Comparison of ENCODE assay signal across 8 cellular contexts in the genomic region with DNA sequence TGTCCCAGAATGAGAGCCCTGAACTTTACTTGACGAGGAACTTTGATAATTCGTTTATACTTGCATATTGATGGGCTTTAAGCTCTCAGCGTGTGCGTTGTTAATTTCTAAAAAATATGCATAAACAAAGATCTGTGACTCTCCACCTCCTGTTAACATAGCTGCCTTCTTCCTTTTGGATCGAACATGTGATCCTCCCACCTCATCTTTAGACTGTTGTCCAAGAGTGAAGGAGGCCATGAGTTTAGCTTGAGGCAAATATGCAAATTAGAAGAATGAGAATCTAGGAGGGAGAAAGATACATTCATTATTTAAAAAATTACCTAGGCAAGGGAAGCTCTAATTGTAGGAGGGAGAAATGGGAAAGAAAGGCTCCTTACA. TPM values are rescaled to one million over a fixed set of nuclear protein-coding genes. Genes with fewer than 3 reads are reported as not detected.
A peak's percentile ranks its signal among the peaks of the same experiment; 100 is the strongest.
DNase-seq lines count a peak whose midpoint lies in the region; ATAC-seq lines count a peak whose summit lies in the region.

No MANE protein-coding gene starts in this region.

- peaks cover 0 to 3% of the 10 kb centered on the region in 2 donors for H3K27me3 Mint-ChIP-seq in CD4-positive, alpha-beta memory T cell

- CTCF ChIA-PET in CD4-positive, alpha-beta memory T cell (lab: Charles Lee; ENCODE audit: partially characterized antibody) = interaction anchor here (0.9 to 1.8 kb wide), 2 partner anchors 32 to 34 kb away, joined by 3 to 6 read pairs; a partner anchor contains a TSS

- H3K4me1 ChIP-seq in CD4-positive, alpha-beta memory T cell (ENCODE audit: insufficient read depth, low read length) = peaks cover 11% of the 10 kb centered on the region
- peaks cover 5% of the 10 kb centered on the region for H3K4me1 ChIP-seq in mucosa of stomach (ENCODE audit: control insufficient read depth, insufficient read depth, low read length)

- H3K27ac ChIP-seq in CD4-positive, alpha-beta memory T cell (ENCODE audit: low read depth, low read length) = peak overlapping the region; percentile 66

- intact Hi-C loops in CD4-positive, alpha-beta memory T cell (cut with micrococcal nuclease) = loop anchor here (2.0 to 10.0 kb wide), 2 partner anchors 1130 to 1506 kb away; a partner anchor contains a TSS

- peaks cover 0 to 1% of the 10 kb centered on the region in 2 donors for H3K36me3 Mint-ChIP-seq in CD4-positive, alpha-beta memory T cell

- peak overlapping the region; percentile 13 to 97 (median 66) for H3K27ac Mint-ChIP-seq in CD4-positive, alpha-beta memory T cell

- H3K4me3 Mint-ChIP-seq in CD4-positive, alpha-beta memory T cell = peak overlapping the region; percentile 79 to 95 (median 89)

- no peaks in the 10 kb centered on the region for H3K27me3 ChIP-seq in CD4-positive, alpha-beta memory T cell (ENCODE audit: insufficient read depth, low read length)
- no peaks in the 10 kb centered on the region for H3K27me3 ChIP-seq in mucosa of stomach (ENCODE audit: control insufficient read depth, insufficient read depth, low read length)

- POLR2A ChIA-PET in CD4-positive, alpha-beta memory T cell (lab: Charles Lee; ENCODE audit: partially characterized antibody) = interaction anchor here (1.0 to 2.2 kb wide), 4 partner anchors 13 to 1131 kb away, joined by 3 to 28 read pairs (median 6); a partner anchor contains a TSS

- no peaks in the 10 kb centered on the region for H3K9me3 Mint-ChIP-seq in CD4-positive, alpha-beta memory T cell

- peaks cover 5 to 14% (median 11%) of the 10 kb centered on the region in 4 donors for H3K4me1 Mint-ChIP-seq in CD4-positive, alpha-beta memory T cell

- no peak for DNase-seq in CD4-positive, alpha-beta memory T cell
- peak; percentile 30 for DNase-seq in M059J (ENCODE audit: low read depth)
- DNase-seq in cerebellum (ENCODE audit: low spot score) = peak; percentile 15
- no peak for DNase-seq in activated CD8-positive, alpha-beta memory T cell treated with anti-CD3 and anti-CD28 coated beads for 24 hours

- H3K9ac ChIP-seq in mucosa of stomach (ENCODE audit: low read length) = peak overlapping the region; percentile 89

- no peak for ATAC-seq in GM18907 (IDR thresholded peaks at IDR 0.05; ENCODE audit: unreplicated experiment)
- no peak for ATAC-seq in GM21381 (IDR thresholded peaks at IDR 0.05; ENCODE audit: unreplicated experiment)
- ATAC-seq in GM21390 (IDR thresholded peaks at IDR 0.05; ENCODE audit: unreplicated experiment) = no peak

- peak overlapping the region; percentile 60 to 67 for H3K4me3 ChIP-seq in CD4-positive, alpha-beta memory T cell (ENCODE audit: low read length in 2 of 2)
- peak overlapping the region; percentile 64 for H3K4me3 ChIP-seq in mucosa of stomach (ENCODE audit: low read length)

- no peaks in the 10 kb centered on the region for H3K9me3 ChIP-seq in CD4-positive, alpha-beta memory T cell (ENCODE audit: control insufficient read depth in 1 of 2, low read length in 2 of 2)
- no peaks in the 10 kb centered on the region for H3K9me3 ChIP-seq in mucosa of stomach (ENCODE audit: control insufficient read depth, low read length)

- H3K36me3 ChIP-seq in CD4-positive, alpha-beta memory T cell (ENCODE audit: insufficient read depth, low read length) = no peaks in the 10 kb centered on the region
- no peaks in the 10 kb centered on the region for H3K36me3 ChIP-seq in mucosa of stomach (ENCODE audit: control insufficient read depth, insufficient read depth, low read length)

RNA-seq across cellular contexts. Expression of a gene that starts 0.6 kb away (rescaled TPM):
- total RNA-seq in CD4-positive, alpha-beta memory T cell = 1 to 10 TPM; 1.4 to 1.5 TPM
- 1 to 10 TPM; 1.2 to 1.5 TPM for polyA plus RNA-seq in CD4-positive, alpha-beta memory T cell
- total RNA-seq in M059J (2014; rRNA removed; shearing (Covaris generic)) = 18.8 and 19.0 TPM in 2 replicates
- total RNA-seq in cerebellum = 19.1 TPM

RNA-seq across cellular contexts. Expression of a gene that starts 32.3 kb away (rescaled TPM):
- total RNA-seq in CD4-positive, alpha-beta memory T cell = 1 to 10 TPM; 5.5 to 5.6 TPM
- under 1 TPM; 0.46 to 0.79 TPM for polyA plus RNA-seq in CD4-positive, alpha-beta memory T cell
- total RNA-seq in M059J (2014; rRNA removed; shearing (Covaris generic)) = 0.64 and 0.96 TPM in 2 replicates
- total RNA-seq in cerebellum = 31.1 TPM

Comparison
In these comparisons a context has a peak if more than half of its experiments do, and no peak if none do; other contexts are left out.
1. DNase-seq: peak in M059J (single experiment) and cerebellum (single experiment); none in CD4-positive, alpha-beta memory T cell (0 of 5) and activated CD8-positive, alpha-beta memory T cell treated with anti-CD3 and anti-CD28 coated beads for 24 hours (single experiment).